In genomic region chr15:55912982-55913381, GRCh38 we compare ENCODE assay signal across 27 cellular contexts.
DNase-seq lines count a peak whose midpoint lies in the region; ATAC-seq and TF ChIP-seq lines count a peak whose summit lies in the region.
"Had no signal": no experiment of that assay in that cellular context is flagged by ENCODE, and none has a peak within 500 bp of the region (broad histone marks: within the 10 kb centered on the region; RNA-seq: fewer than 3 reads in every experiment).

No MANE protein-coding gene starts in this region.

- dilution Hi-C loops in mammary epithelial cell (cut with HindIII; ENCODE audit: low sequenced_read_pairs): no loop called here

- no peak for TF ChIP-seq EP300 in transverse colon (IDR thresholded peaks at IDR 0.05; ENCODE audit: low read depth)

- H3K4me3 ChIP-seq in AG04449 (ENCODE audit: low read depth, low read length) (peak overlapping the region; percentile 49), Panc1 (ENCODE audit: low read depth in 2 of 2, low read length in 2 of 2) (peak overlapping the region in 1 of 2 experiments; percentile 6; a peak in 1 of 4 replicates), mammary epithelial cell (replicated peaks in 1 of 3; ENCODE audit: insufficient read depth in 1 of 3, low read depth in 2 of 3, low read length in 3 of 3) (peak overlapping the region in 2 of 3 experiments; percentile 25 to 67), prostate gland (no peak overlapping the region), transverse colon (no peak overlapping the region)
- H3K4me3 ChIP-seq: coronary artery, heart right ventricle, ovary, suprapubic skin had no signal

- intact Hi-C loops in Panc1 (cut with micrococcal nuclease; ENCODE audit: unreplicated experiment): no loop called here
- intact Hi-C loops in mammary epithelial cell (cut with micrococcal nuclease): no loop called here
- intact Hi-C loops in prostate gland (cut with DNase I): no loop called here
- intact Hi-C loops in transverse colon (cut with DNase I; ENCODE audit: low total_unique reads): no loop called here

- H3K9me3 ChIP-seq in Panc1 (ENCODE audit: control insufficient read depth, insufficient read depth, low read depth, low read length) (no peaks in the 10 kb centered on the region), mammary epithelial cell (replicated peaks; ENCODE audit: insufficient read depth, low read length) (no peaks in the 10 kb centered on the region), prostate gland (no peaks in the 10 kb centered on the region), transverse colon (no peaks in the 10 kb centered on the region)
- H3K9me3 ChIP-seq: heart right ventricle, ovary, suprapubic skin had no signal

- peak overlapping the region; percentile 36; the same call in 1 of the 2 replicates for H3K27ac ChIP-seq in Panc1 (ENCODE audit: low read length)
- H3K27ac ChIP-seq in mammary epithelial cell (ENCODE audit: insufficient read depth, low read depth, low read length): peak overlapping the region; percentile 86
- H3K27ac ChIP-seq in prostate gland: no peak overlapping the region
- H3K27ac ChIP-seq in transverse colon: no peak overlapping the region
- H3K27ac ChIP-seq: brain microvascular endothelial cell, coronary artery, heart right ventricle, ovary, suprapubic skin had no signal

- TF ChIP-seq CTCF in AG04449 (IDR thresholded peaks at IDR 0.05; ENCODE audit: insufficient read depth, low read length, missing control alignments) (no peak), Panc1 (IDR thresholded peaks at IDR 0.05) (no peak), mammary epithelial cell (conservative IDR thresholded peaks at IDR 0.05 in 1 of 2, IDR thresholded peaks at IDR 0.05 in 1 of 2; ENCODE audit: extremely low read depth in 1 of 2, insufficient read depth in 1 of 2, low read depth in 1 of 2, low read length in 2 of 2) (no peak), prostate gland (IDR thresholded peaks at IDR 0.05) (no peak), transverse colon (IDR thresholded peaks at IDR 0.05) (no peak)

- no TSS peak for BruUV-seq in Panc1 (replicated peaks; lab: Mats Ljungman, UMichigan)
- no TSS peak for BruUV-seq in mammary epithelial cell (replicated peaks; lab: Mats Ljungman, UMichigan)

- WGBS in mammary epithelial cell (ENCODE audit: low coverage, missing lambda C conversion rate): 92% methylated on average over 2 of the region's 2 CpGs
- 92% methylated on average over 2 of the region's 2 CpGs for WGBS in prostate gland
- WGBS in transverse colon (ENCODE audit: low coverage in 1 of 2), 2 donors: 87 to 100% methylated on average over 2 of the region's 2 CpGs

- peak overlapping the region; percentile 79 for H3K4me2 ChIP-seq in mammary epithelial cell (ENCODE audit: insufficient read depth, low read depth, low read length)

- in situ Hi-C loops in Panc1 (cut with HindIII; ENCODE audit: low pct_unique_long_range_greater_than_20kb, low sequenced_read_pairs) (no loop called here), mammary epithelial cell (cut with MboI; ENCODE audit: low sequenced_read_pairs in 2 of 2) (no loop called here), transverse colon (cut with MboI; ENCODE audit: low pct_ligation_motif_present in 1 of 4, low pct_unique_long_range_greater_than_20kb in 1 of 4, low sequenced_read_pairs in 3 of 4) (no loop called here)

- DNase-seq in AG04449 (ENCODE audit: low read depth, low spot score) (no peak), Panc1 (ENCODE audit: low read depth, low spot score) (no peak), mammary epithelial cell (no peak), myocyte (ENCODE audit: low read depth) (peak; percentile 63), prostate gland (ENCODE audit: low spot score) (no peak), transverse colon (no peak), NCI-H510A treated with DMSO at 0.1 percent for 48 hours (lab: John Stamatoyannopoulos, UW) (no peak)
- DNase-seq in activated CD8-positive, alpha-beta memory T cell treated with anti-CD3 and anti-CD28 coated beads, Interleukin-2, amount 50 U/mL, for 48 hours: no peak
- DNase-seq: ACHN; activated CD4-positive, alpha-beta T cell treated with anti-CD3 and anti-CD28 coated beads, Interleukin-2, amount 10 ng/mL, durations not matched to agents 7 days and 5 days; brain microvascular endothelial cell; CD4-positive, alpha-beta memory T cell; GDM1; heart right ventricle; left colon; mesendoderm; naive thymus-derived CD4-positive, alpha-beta T cell; NCI-H2029; NCI-H226; NCI-H774; OCI-M1; ovary; SHP77 treated with DMSO at 0.1 percent for 48 hours had no signal

- TF ChIP-seq POLR2A in prostate gland (IDR thresholded peaks at IDR 0.05): no peak
- no peak for TF ChIP-seq POLR2A in transverse colon (IDR thresholded peaks at IDR 0.05)

- no peaks in the 10 kb centered on the region for H4K20me1 ChIP-seq in mammary epithelial cell (ENCODE audit: insufficient read depth, low read length)

- CTCF ChIA-PET in AG04449 (lab: Yijun Ruan, JAX): interaction anchor here (1.2 to 2.9 kb wide), 4 partner anchors 13 to 332 kb away, joined by 3 to 11 read pairs (median 5); no protein-coding TSS in a partner anchor
- CTCF ChIA-PET in Panc1 (lab: Charles Lee): no interaction called here
- CTCF ChIA-PET in mammary epithelial cell (lab: Charles Lee; ENCODE audit: low non-redundant PET): no interaction called here

- H3K9ac ChIP-seq in mammary epithelial cell (ENCODE audit: insufficient read depth, low read length): no peak overlapping the region

- peaks cover 18% of the 10 kb centered on the region for H3K4me1 ChIP-seq in Panc1 (ENCODE audit: control insufficient read depth, insufficient read depth, low read length)
- H3K4me1 ChIP-seq in mammary epithelial cell (ENCODE audit: insufficient read depth, low read length): peaks cover 60% of the 10 kb centered on the region
- H3K4me1 ChIP-seq in prostate gland (replicated peaks): no peaks in the 10 kb centered on the region
- peaks cover 0 to 9% (median 6%) of the 10 kb centered on the region in 4 donors for H3K4me1 ChIP-seq in transverse colon
- H3K4me1 ChIP-seq: suprapubic skin had no signal

- H3K36me3 ChIP-seq in Panc1 (ENCODE audit: control insufficient read depth, insufficient read depth, low read length) (no peaks in the 10 kb centered on the region; the same call in 1 of the 2 replicates), mammary epithelial cell (ENCODE audit: insufficient read depth, low read length) (no peaks in the 10 kb centered on the region), prostate gland (no peaks in the 10 kb centered on the region), transverse colon (no peaks in the 10 kb centered on the region)
- H3K36me3 ChIP-seq: brain microvascular endothelial cell, heart right ventricle, ovary, suprapubic skin had no signal

- H3K79me2 ChIP-seq in mammary epithelial cell (ENCODE audit: insufficient read depth, low read length): peaks cover 46% of the 10 kb centered on the region

- POLR2A ChIA-PET in AG04449 (lab: Yijun Ruan, JAX): no interaction called here
- POLR2A ChIA-PET in Panc1 (lab: Charles Lee): no interaction called here

- H2AFZ ChIP-seq in mammary epithelial cell (ENCODE audit: low read depth, low read length): no peak overlapping the region

- ATAC-seq in Panc1: no peak
- ATAC-seq: activated naive CD4-positive, alpha-beta T cell treated with anti-CD3 and anti-CD28 coated beads, Interleukin-2, amount 50 U/mL, for 72 hours; heart right ventricle; left colon; naive thymus-derived CD4-positive, alpha-beta T cell; sciatic nerve had no signal

- H3K27me3 ChIP-seq in Panc1 (ENCODE audit: control insufficient read depth, insufficient read depth, low read length): no peaks in the 10 kb centered on the region
- H3K27me3 ChIP-seq in mammary epithelial cell (ENCODE audit: insufficient read depth, low read length): no peaks in the 10 kb centered on the region
- H3K27me3 ChIP-seq in prostate gland (replicated peaks; ENCODE audit: insufficient read depth): no peaks in the 10 kb centered on the region
- no peaks in the 10 kb centered on the region for H3K27me3 ChIP-seq in transverse colon
- H3K27me3 ChIP-seq: brain microvascular endothelial cell, heart right ventricle, ovary, suprapubic skin had no signal

Comparison
In these comparisons a context has a peak if more than half of its experiments do, and no peak if none do; other contexts are left out.
1. H3K4me3 ChIP-seq: peak in AG04449 (single experiment) and mammary epithelial cell (2 of 3); none in prostate gland (0 of 2) and transverse colon (0 of 4).
2. H3K27ac ChIP-seq: peak in Panc1 (single experiment) and mammary epithelial cell (single experiment); none in prostate gland (0 of 2) and transverse colon (0 of 4).